ENCODE assay signal across 8 cellular contexts in genomic region chr10:136465-136762, GRCh38. TPM values are rescaled to one million over a fixed set of nuclear protein-coding genes. Genes with fewer than 3 reads are reported as not detected.
A peak's percentile ranks its signal among the peaks of the same experiment; 100 is the strongest.
DNase-seq lines count a peak whose midpoint lies in the region; ATAC-seq and TF ChIP-seq lines count a peak whose summit lies in the region.

No MANE protein-coding gene starts in this region.

- peak; percentile 24 for ATAC-seq in HG03025 (IDR thresholded peaks at IDR 0.05; ENCODE audit: low FRiP score, unreplicated experiment)
- ATAC-seq in GM18502 (IDR thresholded peaks at IDR 0.05; ENCODE audit: poor library complexity, unreplicated experiment) = no peak

- H3K36me3 ChIP-seq in stomach smooth muscle (ENCODE audit: control insufficient read depth in 2 of 2, insufficient read depth in 2 of 2, low read length in 2 of 2) = no peaks in the 10 kb centered on the region

- TF ChIP-seq CTCF in GM12864 (IDR thresholded peaks at IDR 0.05; ENCODE audit: low read depth, low read length, missing control alignments) = no peak

- no peaks in the 10 kb centered on the region for H3K27me3 ChIP-seq in stomach smooth muscle (ENCODE audit: control insufficient read depth in 1 of 2, insufficient read depth in 2 of 2, low read length in 2 of 2)

- no peaks in the 10 kb centered on the region for H3K9me3 Mint-ChIP-seq in activated naive CD4-positive, alpha-beta T cell treated with anti-CD3 and anti-CD28 coated beads, Interleukin-2, amount 50 U/mL, for 24 hours
- no peaks in the 10 kb centered on the region for H3K9me3 Mint-ChIP-seq in immature natural killer cell

- no peak for TF ChIP-seq POLR2A in erythroblast (IDR thresholded peaks at IDR 0.05; ENCODE audit: low read length)

- peak overlapping the region; percentile 89 for H3K4me3 Mint-ChIP-seq in activated naive CD4-positive, alpha-beta T cell treated with anti-CD3 and anti-CD28 coated beads, Interleukin-2, amount 50 U/mL, for 24 hours
- H3K4me3 Mint-ChIP-seq in immature natural killer cell = peak overlapping the region; percentile 88 to 94 (median 91)

- peak overlapping the region; percentile 79 to 87 for H3K9ac ChIP-seq in stomach smooth muscle (ENCODE audit: low read length in 2 of 2)

- DNase-seq in GM12864 (ENCODE audit: low read depth) = no peak
- no peak for DNase-seq in immature natural killer cell
- DNase-seq in erythroblast (lab: John Stamatoyannopoulos, UW) = no peak
- no peak for DNase-seq in amygdala (lab: John Stamatoyannopoulos, UW)

- peaks cover 52% of the 10 kb centered on the region for H3K4me1 Mint-ChIP-seq in activated naive CD4-positive, alpha-beta T cell treated with anti-CD3 and anti-CD28 coated beads, Interleukin-2, amount 50 U/mL, for 24 hours
- peaks cover 31 to 61% of the 10 kb centered on the region in 2 donors for H3K4me1 Mint-ChIP-seq in immature natural killer cell

- H3K27me3 Mint-ChIP-seq in activated naive CD4-positive, alpha-beta T cell treated with anti-CD3 and anti-CD28 coated beads, Interleukin-2, amount 50 U/mL, for 24 hours = no peaks in the 10 kb centered on the region
- H3K27me3 Mint-ChIP-seq in immature natural killer cell (ENCODE audit: low read depth in 3 of 3) = peaks cover 1 to 8% (median 5%) of the 10 kb centered on the region in 3 donors

- H3K4me1 ChIP-seq in stomach smooth muscle (ENCODE audit: control insufficient read depth, insufficient read depth, low read length) = peaks cover 25% of the 10 kb centered on the region

- no peaks in the 10 kb centered on the region for H3K36me3 Mint-ChIP-seq in activated naive CD4-positive, alpha-beta T cell treated with anti-CD3 and anti-CD28 coated beads, Interleukin-2, amount 50 U/mL, for 24 hours
- no peaks in the 10 kb centered on the region for H3K36me3 Mint-ChIP-seq in immature natural killer cell

- peak overlapping the region; percentile 79 for H3K27ac ChIP-seq in stomach smooth muscle (ENCODE audit: low read length)

- H3K27ac Mint-ChIP-seq in activated naive CD4-positive, alpha-beta T cell treated with anti-CD3 and anti-CD28 coated beads, Interleukin-2, amount 50 U/mL, for 24 hours = peak overlapping the region; percentile 90
- peak overlapping the region; percentile 89 to 97 (median 94) for H3K27ac Mint-ChIP-seq in immature natural killer cell

- H3K4me3 ChIP-seq in GM12864 (ENCODE audit: low read depth, low read length) (peak overlapping the region; percentile 62), stomach smooth muscle (ENCODE audit: low read length in 2 of 2) (peak overlapping the region; percentile 87 to 94)

- H3K9me3 ChIP-seq in stomach smooth muscle (ENCODE audit: control insufficient read depth in 2 of 2, low read length in 2 of 2) = no peaks in the 10 kb centered on the region

RNA-seq across cellular contexts. Expression of gene ZMYND11, which starts 1.2 kb away (rescaled TPM):
- 10 to 100 TPM; 24.4 to 58.9 (median 29.4) TPM for polyA plus RNA-seq in immature natural killer cell
